Comparison of ENCODE assay signal across 1 cellular context in genomic region chr3:9293953-9294352, GRCh38. TPM values are rescaled to one million over a fixed set of nuclear protein-coding genes. Genes with fewer than 3 reads are reported as not detected.
"Had no signal": no experiment of that assay in that cellular context is flagged by ENCODE, and none has a peak within 500 bp of the region (broad histone marks: within the 10 kb centered on the region; RNA-seq: fewer than 3 reads in every experiment).

No MANE protein-coding gene starts in this region.

RNA-seq across cellular contexts. Expression of gene SRGAP3, which starts 44.5 kb away (rescaled TPM):
- total RNA-seq: endothelial cell of umbilical vein had no signal
